In the genomic region with DNA sequence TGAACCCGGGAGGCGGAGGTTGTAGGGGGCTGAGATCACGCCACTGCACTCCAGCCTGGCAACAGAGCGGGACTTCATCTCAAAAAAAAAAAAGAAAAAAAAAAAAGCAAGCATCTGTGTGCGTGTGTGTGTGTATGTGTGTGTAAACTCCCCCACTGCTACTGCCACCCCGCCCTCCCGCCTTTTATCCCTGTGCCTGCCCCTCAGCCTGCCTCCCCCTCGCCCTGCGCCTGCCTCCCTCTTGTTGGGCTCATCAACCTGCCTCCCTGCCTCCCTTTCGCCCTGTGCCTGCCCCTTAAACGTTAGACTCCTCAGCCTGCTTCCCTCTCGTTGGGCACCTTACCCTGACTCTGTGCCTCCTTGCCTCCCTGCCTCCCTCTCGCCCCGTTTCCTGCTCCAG, we compare ENCODE assay signal across 21 cellular contexts.
"Had no signal": no experiment of that assay in that cellular context is flagged by ENCODE, and none has a peak within 500 bp of the region (broad histone marks: within the 10 kb centered on the region; RNA-seq: fewer than 3 reads in every experiment).

No MANE protein-coding gene starts in this region.

- H3K36me3 ChIP-seq: left lung, right lobe of liver had no signal

- H3K9me3 ChIP-seq: left lung, right lobe of liver had no signal

- H3K9me3 Mint-ChIP-seq: activated naive CD8-positive, alpha-beta T cell treated with anti-CD3 and anti-CD28 coated beads for 36 hours; activated T-cell treated with anti-CD3 and anti-CD28 coated beads, Interleukin-2, amount 50 U/mL, for 4 hours; activated T-helper 2 cell treated with anti-CD3 and anti-CD28 coated beads, Interferon-gamma antibody, Interleukin-2, Interleukin-4, amounts not matched to agents 10 μg/mL and 5 μg/mL and 100 μg/mL, durations not matched to agents 14 hours and 24 hours and 36 hours; natural killer cell; stimulated activated memory B cell treated with anti-CD40 and anti-IgM and Interleukin-4, amounts not matched to agents 10 μg/mL and 1 μg/mL and 100 μg/mL, for 72 hours; T-helper 1 cell treated with Interleukin-12 subunit alpha and Interleukin-12 subunit beta and Interleukin-4 antibody, amounts not matched to agents 30 μg/mL and 1 μg/mL, for 36 hours; WTC11 had no signal

- H3K27ac Mint-ChIP-seq: activated naive CD8-positive, alpha-beta T cell treated with anti-CD3 and anti-CD28 coated beads for 36 hours; activated T-helper 2 cell treated with anti-CD3 and anti-CD28 coated beads, Interferon-gamma antibody, Interleukin-2, Interleukin-4, amounts not matched to agents 10 μg/mL and 5 μg/mL and 100 μg/mL, durations not matched to agents 14 hours and 24 hours and 36 hours; stimulated activated memory B cell treated with anti-CD40 and anti-IgM and Interleukin-4, amounts not matched to agents 10 μg/mL and 1 μg/mL and 100 μg/mL, for 72 hours; T-helper 1 cell treated with Interleukin-12 subunit alpha and Interleukin-12 subunit beta and Interleukin-4 antibody, amounts not matched to agents 30 μg/mL and 1 μg/mL, for 36 hours; WTC11 had no signal

- ATAC-seq: activated T-cell treated with anti-CD3 and anti-CD28 coated beads, Interleukin-2, amount 50 U/mL, for 4 hours; left lung; natural killer cell; right lobe of liver; stimulated activated memory B cell treated with anti-CD40 and anti-IgM and Interleukin-4, amounts not matched to agents 10 μg/mL and 1 μg/mL and 100 μg/mL, for 72 hours; WTC11 had no signal

- H3K4me3 ChIP-seq: left lung, lung, right lobe of liver, skin epidermis had no signal

- H3K27ac ChIP-seq: left lung, right lobe of liver, skin epidermis had no signal

- H3K36me3 Mint-ChIP-seq: activated naive CD8-positive, alpha-beta T cell treated with anti-CD3 and anti-CD28 coated beads for 36 hours; natural killer cell; stimulated activated memory B cell treated with anti-CD40 and anti-IgM and Interleukin-4, amounts not matched to agents 10 μg/mL and 1 μg/mL and 100 μg/mL, for 72 hours; WTC11 had no signal

- H3K27me3 ChIP-seq: right lobe of liver had no signal

- DNase-seq: activated CD4-positive, alpha-beta T cell treated with anti-CD3 and anti-CD28 coated beads, Interleukin-2, amount 50 U/mL, for 4 hours; activated CD8-positive, alpha-beta memory T cell treated with anti-CD3 and anti-CD28 coated beads, Interleukin-2, amount 50 U/mL, for 48 hours; activated naive CD4-positive, alpha-beta T cell; activated naive CD8-positive, alpha-beta T cell treated with anti-CD3 and anti-CD28 coated beads for 36 hours; activated T-cell treated with anti-CD3 and anti-CD28 coated beads, Interleukin-2, amount 50 U/mL, for 4 hours; effector CD8-positive, alpha-beta T cell; erythroblast; foreskin fibroblast; kidney; midbrain; natural killer cell; right lobe of liver; stimulated activated CD4-positive, alpha-beta T cell treated with anti-CD3 and anti-CD28 coated beads, Interleukin-2, amount 100 ng/mL, for 24 hours; T1000 had no signal

- H3K4me3 Mint-ChIP-seq: activated naive CD8-positive, alpha-beta T cell treated with anti-CD3 and anti-CD28 coated beads for 36 hours; activated T-cell treated with anti-CD3 and anti-CD28 coated beads, Interleukin-2, amount 50 U/mL, for 4 hours; natural killer cell; stimulated activated memory B cell treated with anti-CD40 and anti-IgM and Interleukin-4, amounts not matched to agents 10 μg/mL and 1 μg/mL and 100 μg/mL, for 72 hours; T-helper 1 cell treated with Interleukin-12 subunit alpha and Interleukin-12 subunit beta and Interleukin-4 antibody, amounts not matched to agents 30 μg/mL and 1 μg/mL, for 36 hours; WTC11 had no signal
